In genomic region chr19:40605201-40605971, GRCh38 we compare ENCODE assay signal across 8 cellular contexts. TPM values are rescaled to one million over a fixed set of nuclear protein-coding genes. Genes with fewer than 3 reads are reported as not detected.
DNase-seq lines count a peak whose midpoint lies in the region; ATAC-seq, FAIRE-seq and TF ChIP-seq lines count a peak whose summit lies in the region.

No MANE protein-coding gene starts in this region.

- no peaks in the 10 kb centered on the region for H3K9me3 Mint-ChIP-seq in activated T-helper 1 cell treated with anti-CD3 and anti-CD28 coated beads, Interleukin-12 subunit alpha, Interleukin-12 subunit beta, Interleukin-2, Interleukin-4 antibody, amounts not matched to agents 30 ng/mL and 10 ng/mL and 1 ng/mL, durations not matched to agents 14 hours and 24 hours and 36 hours
- H3K9me3 Mint-ChIP-seq in neural progenitor cell, result no peaks in the 10 kb centered on the region

- intact Hi-C loops in activated T-helper 1 cell treated with anti-CD3 and anti-CD28 coated beads, Interleukin-12 subunit alpha, Interleukin-12 subunit beta, Interleukin-2, Interleukin-4 antibody, amounts not matched to agents 30 ng/mL and 10 ng/mL and 1 ng/mL, durations not matched to agents 14 hours and 24 hours and 36 hours (cut with micrococcal nuclease), result loop anchor here (1.0 to 10.0 kb wide), 9 partner anchors 9 to 461 kb away; partner anchors contain the start of genes BLVRB, RAB4B and SHKBP1

- H3K4me1 ChIP-seq in neural progenitor cell, result peaks cover 37% of the 10 kb centered on the region
- peaks cover 28% of the 10 kb centered on the region for H3K4me1 ChIP-seq in thymus (ENCODE audit: control insufficient read depth, insufficient read depth, low read length)

- peak; percentile 26 for ATAC-seq in HG03280 (IDR thresholded peaks at IDR 0.05; ENCODE audit: unreplicated experiment)

- H3K4me3 ChIP-seq in fibroblast of the aortic adventitia (ENCODE audit: low read depth, low read length) (peak overlapping the region; percentile 44), neural progenitor cell (peak overlapping the region; percentile 49), thymus (ENCODE audit: low read length) (peak overlapping the region; percentile 39)

- H3K27ac ChIP-seq in neural progenitor cell (no peak overlapping the region), thymus (ENCODE audit: low read depth) (peak overlapping the region; percentile 58)

- H4K20me1 ChIP-seq in neural progenitor cell (ENCODE audit: low read depth), result peaks cover 44% of the 10 kb centered on the region

- WGBS in thymus, result under 1% methylated on average over 73 of the region's 73 CpGs

- H3K27me3 ChIP-seq in neural progenitor cell (peaks cover 84% of the 10 kb centered on the region), thymus (ENCODE audit: control insufficient read depth, insufficient read depth) (peaks cover 55% of the 10 kb centered on the region)

- no peaks in the 10 kb centered on the region for H3K36me3 Mint-ChIP-seq in activated T-helper 1 cell treated with anti-CD3 and anti-CD28 coated beads, Interleukin-12 subunit alpha, Interleukin-12 subunit beta, Interleukin-2, Interleukin-4 antibody, amounts not matched to agents 30 ng/mL and 10 ng/mL and 1 ng/mL, durations not matched to agents 14 hours and 24 hours and 36 hours (ENCODE audit: low read depth)
- H3K36me3 Mint-ChIP-seq in neural progenitor cell, result peaks cover 18% of the 10 kb centered on the region

- no peak overlapping the region for H3K9ac ChIP-seq in neural progenitor cell

- no peak for TF ChIP-seq CTCF in fibroblast of the aortic adventitia (IDR thresholded peaks at IDR 0.05; ENCODE audit: insufficient read depth, low read length)
- TF ChIP-seq CTCF in neural progenitor cell (IDR thresholded peaks at IDR 0.05), result peak; percentile 9
- no peak for TF ChIP-seq CTCF in D721Med (IDR thresholded peaks at IDR 0.05; ENCODE audit: insufficient read depth, missing control alignments)

- H3K9me3 ChIP-seq in neural progenitor cell (ENCODE audit: low read depth) (no peaks in the 10 kb centered on the region), thymus (ENCODE audit: control insufficient read depth) (no peaks in the 10 kb centered on the region)

- H3K36me3 ChIP-seq in neural progenitor cell (no peaks in the 10 kb centered on the region), thymus (ENCODE audit: control insufficient read depth, insufficient read depth) (no peaks in the 10 kb centered on the region)

- DNase-seq in GF-D8 (lab: John Stamatoyannopoulos, UW), result peak; percentile 31
- DNase-seq in RCC 7860 (ENCODE audit: low spot score), result peak; percentile 50
- peak; percentile 84 for DNase-seq in activated T-helper 1 cell treated with anti-CD3 and anti-CD28 coated beads, Interleukin-12 subunit alpha, Interleukin-12 subunit beta, Interleukin-2, Interleukin-4 antibody, amounts not matched to agents 30 ng/mL and 10 ng/mL and 1 ng/mL, durations not matched to agents 14 hours and 24 hours and 36 hours (ENCODE audit: low spot score)
- peak; percentile 40 for DNase-seq in fibroblast of the aortic adventitia (ENCODE audit: low read depth)
- peak; percentile 79 for DNase-seq in neural progenitor cell (ENCODE audit: low spot score)
- DNase-seq in D721Med (ENCODE audit: insufficient read length, low spot score), result no peak

- H3K79me2 ChIP-seq in neural progenitor cell (ENCODE audit: low read depth), result no peaks in the 10 kb centered on the region

- peaks cover 45% of the 10 kb centered on the region for H3F3A ChIP-seq in neural progenitor cell (ENCODE audit: low read depth)

- no peak overlapping the region for H2AFZ ChIP-seq in neural progenitor cell (replicated peaks)

- no peak for FAIRE-seq in RCC 7860 (lab: Jason Lieb, UNC)
- FAIRE-seq in D721Med (lab: Jason Lieb, UNC), result no peak

- peak overlapping the region; percentile 96 for H3K27ac Mint-ChIP-seq in activated T-helper 1 cell treated with anti-CD3 and anti-CD28 coated beads, Interleukin-12 subunit alpha, Interleukin-12 subunit beta, Interleukin-2, Interleukin-4 antibody, amounts not matched to agents 30 ng/mL and 10 ng/mL and 1 ng/mL, durations not matched to agents 14 hours and 24 hours and 36 hours
- H3K27ac Mint-ChIP-seq in neural progenitor cell, result peak overlapping the region; percentile 35

- H3K27me3 Mint-ChIP-seq in activated T-helper 1 cell treated with anti-CD3 and anti-CD28 coated beads, Interleukin-12 subunit alpha, Interleukin-12 subunit beta, Interleukin-2, Interleukin-4 antibody, amounts not matched to agents 30 ng/mL and 10 ng/mL and 1 ng/mL, durations not matched to agents 14 hours and 24 hours and 36 hours (ENCODE audit: insufficient read depth), result peaks cover 13% of the 10 kb centered on the region
- peaks cover 35% of the 10 kb centered on the region for H3K27me3 Mint-ChIP-seq in neural progenitor cell (ENCODE audit: insufficient read depth, low read depth)

- peak overlapping the region; percentile 90 for H3K4me2 ChIP-seq in neural progenitor cell

- H3K4me3 Mint-ChIP-seq in activated T-helper 1 cell treated with anti-CD3 and anti-CD28 coated beads, Interleukin-12 subunit alpha, Interleukin-12 subunit beta, Interleukin-2, Interleukin-4 antibody, amounts not matched to agents 30 ng/mL and 10 ng/mL and 1 ng/mL, durations not matched to agents 14 hours and 24 hours and 36 hours, result peak overlapping the region; percentile 87
- H3K4me3 Mint-ChIP-seq in neural progenitor cell, result peak overlapping the region; percentile 82

- H3K4me1 Mint-ChIP-seq in activated T-helper 1 cell treated with anti-CD3 and anti-CD28 coated beads, Interleukin-12 subunit alpha, Interleukin-12 subunit beta, Interleukin-2, Interleukin-4 antibody, amounts not matched to agents 30 ng/mL and 10 ng/mL and 1 ng/mL, durations not matched to agents 14 hours and 24 hours and 36 hours (ENCODE audit: low read depth), result peaks cover 58% of the 10 kb centered on the region
- H3K4me1 Mint-ChIP-seq in neural progenitor cell, result peaks cover 52% of the 10 kb centered on the region

RNA-seq across cellular contexts. Expression of gene LTBP4, which starts 4.2 kb away (rescaled TPM):
- total RNA-seq in activated T-helper 1 cell treated with anti-CD3 and anti-CD28 coated beads, Interleukin-12 subunit alpha, Interleukin-12 subunit beta, Interleukin-2, Interleukin-4 antibody, amounts not matched to agents 30 ng/mL and 10 ng/mL and 1 ng/mL, durations not matched to agents 14 hours and 24 hours and 36 hours, result 107 and 116 TPM in 2 replicates
- total RNA-seq in fibroblast of the aortic adventitia (ENCODE audit: low replicate concordance) (31.5 and 38.9 TPM in 2 replicates), neural progenitor cell (ENCODE audit: low replicate concordance) (24.7 and 70.0 TPM in 2 replicates)
- 35.6 TPM for polyA plus RNA-seq in thymus

RNA-seq across cellular contexts. Expression of gene SHKBP1, which starts 28.7 kb away (rescaled TPM):
- 102 and 113 TPM in 2 replicates for total RNA-seq in activated T-helper 1 cell treated with anti-CD3 and anti-CD28 coated beads, Interleukin-12 subunit alpha, Interleukin-12 subunit beta, Interleukin-2, Interleukin-4 antibody, amounts not matched to agents 30 ng/mL and 10 ng/mL and 1 ng/mL, durations not matched to agents 14 hours and 24 hours and 36 hours
- 5.7 and 24.9 TPM in 2 replicates for total RNA-seq in fibroblast of the aortic adventitia (ENCODE audit: low replicate concordance)
- 20.6 and 63.7 TPM in 2 replicates for total RNA-seq in neural progenitor cell (ENCODE audit: low replicate concordance)
- polyA plus RNA-seq in thymus, result 117 TPM
